2 cellular contexts compared by ENCODE assay signal in the genomic region with DNA sequence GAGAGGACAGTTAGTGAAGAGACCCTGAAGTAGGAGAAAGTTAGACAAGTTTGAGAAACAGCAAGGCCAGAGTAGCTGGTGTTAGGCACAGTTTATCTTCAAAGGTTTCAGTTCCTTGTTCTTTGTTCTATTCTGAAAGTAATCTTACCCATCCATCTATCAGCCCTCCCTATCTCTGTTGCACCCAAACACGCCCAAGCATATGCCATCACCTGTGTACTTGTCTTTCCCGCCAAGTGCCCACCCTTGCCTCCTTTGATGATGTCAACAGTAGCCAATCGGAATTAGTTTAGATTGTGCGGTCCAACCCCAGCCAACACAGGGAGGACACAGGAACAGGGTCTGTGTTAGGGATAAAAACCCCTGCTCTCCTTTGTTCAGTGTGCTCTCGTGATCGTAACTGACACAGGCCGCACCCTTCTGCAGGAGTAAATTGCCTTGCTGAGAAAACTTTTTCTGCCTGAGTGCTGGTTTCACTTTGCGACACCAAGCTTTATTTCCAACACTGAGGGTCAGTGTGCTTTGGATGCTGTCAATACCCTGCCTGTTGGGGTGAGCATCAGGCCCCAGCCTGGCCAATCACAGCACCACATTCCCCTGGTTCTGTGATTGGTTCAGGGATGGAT.
A peak's percentile ranks its signal among the peaks of the same experiment; 100 is the strongest.
TF ChIP-seq lines count a peak whose summit lies in the region.

No MANE protein-coding gene starts in this region.

TF ChIP-seq in K562, 482 proteins besides CTCF, POLR2A, EP300 and RAD21:
- no peak for TF ChIP-seq CHD2 (IDR thresholded peaks at IDR 0.05; ENCODE audit: low read depth, low read length)
- peak in 1 of 2 experiments; percentile 96; a peak in 2 of 3 replicates for TF ChIP-seq CBX3 (IDR thresholded peaks at IDR 0.05; ENCODE audit: borderline replicate concordance in 1 of 2, low read length in 2 of 2)
- TF ChIP-seq TRIM28 (IDR thresholded peaks at IDR 0.05), result peak; percentile 79; the same call in 1 of the 2 replicates
- TF ChIP-seq, protein P1, sequence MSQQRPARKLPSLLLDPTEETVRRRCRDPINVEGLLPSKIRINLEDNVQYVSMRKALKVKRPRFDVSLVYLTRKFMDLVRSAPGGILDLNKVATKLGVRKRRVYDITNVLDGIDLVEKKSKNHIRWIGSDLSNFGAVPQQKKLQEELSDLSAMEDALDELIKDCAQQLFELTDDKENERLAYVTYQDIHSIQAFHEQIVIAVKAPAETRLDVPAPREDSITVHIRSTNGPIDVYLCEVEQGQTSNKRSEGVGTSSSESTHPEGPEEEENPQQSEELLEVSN (IDR thresholded peaks at IDR 0.05; ENCODE audit: borderline replicate concordance in 1 of 2, extremely low read depth in 1 of 2, insufficient read depth in 1 of 2, insufficient read length in 1 of 2, low read depth in 1 of 2, low read length in 1 of 2, poor library complexity in 1 of 2, severe bottlenecking in 1 of 2), result peak in 1 of 2 experiments; percentile 26
- TF ChIP-seq CBX5 (IDR thresholded peaks at IDR 0.05; ENCODE audit: borderline replicate concordance, low read depth), result peak; percentile 89; the same call in 1 of the 2 replicates
- no peak for TF ChIP-seq MAFG (tag; conservative IDR thresholded peaks at IDR 0.05)
- TF ChIP-seq ZNF561 (CRISPR knock-in tag; conservative IDR thresholded peaks at IDR 0.05), result peak; percentile 81
- TF ChIP-seq, protein P2, sequence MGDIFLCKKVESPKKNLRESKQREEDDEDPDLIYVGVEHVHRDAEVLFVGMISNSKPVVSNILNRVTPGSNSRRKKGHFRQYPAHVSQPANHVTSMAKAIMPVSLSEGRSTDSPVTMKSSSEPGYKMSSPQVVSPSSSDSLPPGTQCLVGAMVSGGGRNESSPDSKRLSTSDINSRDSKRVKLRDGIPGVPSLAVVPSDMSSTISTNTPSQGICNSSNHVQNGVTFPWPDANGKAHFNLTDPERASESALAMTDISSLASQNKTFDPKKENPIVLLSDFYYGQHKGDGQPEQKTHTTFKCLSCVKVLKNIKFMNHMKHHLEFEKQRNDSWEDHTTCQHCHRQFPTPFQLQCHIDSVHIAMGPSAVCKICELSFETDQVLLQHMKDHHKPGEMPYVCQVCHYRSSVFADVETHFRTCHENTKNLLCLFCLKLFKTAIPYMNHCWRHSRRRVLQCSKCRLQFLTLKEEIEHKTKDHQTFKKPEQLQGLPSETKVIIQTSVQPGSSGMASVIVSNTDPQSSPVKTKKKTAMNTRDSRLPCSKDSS (IDR thresholded peaks at IDR 0.05; ENCODE audit: low read depth, partially characterized antibody), result peak; percentile 89
- no peak for TF ChIP-seq ZC3H11A (IDR thresholded peaks at IDR 0.05; ENCODE audit: low read depth, low read length)
- TF ChIP-seq CBX1 (IDR thresholded peaks at IDR 0.05; ENCODE audit: low read depth), result 0 out of 2 replicates have a peak, but pooled peaks have one; percentile 56
- no peak for TF ChIP-seq SREBF2 (CRISPR knock-in tag; IDR thresholded peaks at IDR 0.05)
- TF ChIP-seq TRIM24 (IDR thresholded peaks at IDR 0.05), result peak in 1 of 2 experiments; percentile 50; a peak in 1 of 4 replicates

TF ChIP-seq in WTC11, 78 proteins besides CTCF, POLR2A, EP300 and RAD21:
- TF ChIP-seq ZNF396 (CRISPR knock-in tag; IDR thresholded peaks at IDR 0.05; ENCODE audit: borderline replicate concordance) (no peak), NR1H2 (CRISPR knock-in tag; IDR thresholded peaks at IDR 0.05) (no peak), GRHL2 (CRISPR knock-in tag; IDR thresholded peaks at IDR 0.05; ENCODE audit: insufficient replicate concordance, severe bottlenecking) (no peak), MYBL2 (CRISPR knock-in tag; IDR thresholded peaks at IDR 0.05) (no peak)
- TF ChIP-seq, protein P3, sequence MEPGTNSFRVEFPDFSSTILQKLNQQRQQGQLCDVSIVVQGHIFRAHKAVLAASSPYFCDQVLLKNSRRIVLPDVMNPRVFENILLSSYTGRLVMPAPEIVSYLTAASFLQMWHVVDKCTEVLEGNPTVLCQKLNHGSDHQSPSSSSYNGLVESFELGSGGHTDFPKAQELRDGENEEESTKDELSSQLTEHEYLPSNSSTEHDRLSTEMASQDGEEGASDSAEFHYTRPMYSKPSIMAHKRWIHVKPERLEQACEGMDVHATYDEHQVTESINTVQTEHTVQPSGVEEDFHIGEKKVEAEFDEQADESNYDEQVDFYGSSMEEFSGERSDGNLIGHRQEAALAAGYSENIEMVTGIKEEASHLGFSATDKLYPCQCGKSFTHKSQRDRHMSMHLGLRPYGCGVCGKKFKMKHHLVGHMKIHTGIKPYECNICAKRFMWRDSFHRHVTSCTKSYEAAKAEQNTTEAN (CRISPR knock-in tag; IDR thresholded peaks at IDR 0.05), result no peak
- TF ChIP-seq, protein P4, sequence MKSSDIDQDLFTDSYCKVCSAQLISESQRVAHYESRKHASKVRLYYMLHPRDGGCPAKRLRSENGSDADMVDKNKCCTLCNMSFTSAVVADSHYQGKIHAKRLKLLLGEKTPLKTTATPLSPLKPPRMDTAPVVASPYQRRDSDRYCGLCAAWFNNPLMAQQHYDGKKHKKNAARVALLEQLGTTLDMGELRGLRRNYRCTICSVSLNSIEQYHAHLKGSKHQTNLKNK (CRISPR knock-in tag; IDR thresholded peaks at IDR 0.05), result no peak
